Comparison of ENCODE assay signal across 9 cellular contexts in genomic region chr12:6767592-6768384, GRCh38. TPM values are rescaled to one million over a fixed set of nuclear protein-coding genes. Genes with fewer than 3 reads are reported as not detected.
DNase-seq lines count a peak whose midpoint lies in the region; ATAC-seq and TF ChIP-seq lines count a peak whose summit lies in the region.
"Had no signal": no experiment of that assay in that cellular context is flagged by ENCODE, and none has a peak within 500 bp of the region (broad histone marks: within the 10 kb centered on the region; RNA-seq: fewer than 3 reads in every experiment).

No MANE protein-coding gene starts in this region.

- CTCF ChIA-PET in AG04449 (lab: Yijun Ruan, JAX) = interaction anchor here (0.7 to 8.7 kb wide), 15 partner anchors 8 to 157 kb away, joined by 3 to 222 read pairs (median 6); partner anchors contain the start of gene MLF2

- H3K4me3 ChIP-seq in AG04449 (ENCODE audit: low read depth, low read length) (peak overlapping the region; percentile 93), astrocyte of the spinal cord (ENCODE audit: low read depth, low read length) (peak overlapping the region; percentile 93)

- DNase-seq in AG04449 (ENCODE audit: low read depth, low spot score) (no peak), HT-29 (ENCODE audit: low spot score) (peak; percentile 32), astrocyte of the spinal cord (ENCODE audit: low read depth, low spot score) (no peak), left kidney (ENCODE audit: low read depth, low spot score) (peak; percentile 68), superior temporal gyrus (ENCODE audit: extremely low spot score) (peak; percentile 50), iPS-NIHi7 (ENCODE audit: extremely low spot score) (no peak), cortex of kidney (lab: John Stamatoyannopoulos, UW) (no peak)

- no peak for ATAC-seq in GM18519 (IDR thresholded peaks at IDR 0.05; ENCODE audit: low FRiP score, unreplicated experiment)

- in situ Hi-C loops in astrocyte of the spinal cord (cut with HindIII; ENCODE audit: low sequenced_read_pairs) = no loop called here

- POLR2A ChIA-PET in AG04449 (lab: Yijun Ruan, JAX) = interaction anchor here (0.6 to 3.2 kb wide), 8 partner anchors 10 to 158 kb away, joined by 3 to 78 read pairs (median 10); partner anchors contain the start of genes GPR162 and MLF2

- no peak for TF ChIP-seq CTCF in AG04449 (IDR thresholded peaks at IDR 0.05; ENCODE audit: insufficient read depth, low read length, missing control alignments)
- no peak for TF ChIP-seq CTCF in astrocyte of the spinal cord (IDR thresholded peaks at IDR 0.05; ENCODE audit: low read depth, low read length)

RNA-seq across cellular contexts. Expression of gene PTMS, which starts 1.6 kb away (rescaled TPM):
- 87.6 and 105 TPM in 2 replicates for total RNA-seq in HT-29 (2014; rRNA removed; shearing (Covaris generic))

RNA-seq across cellular contexts. Expression of gene LAG3, which starts 4.5 kb away (rescaled TPM):
- total RNA-seq in HT-29 (2014; rRNA removed; shearing (Covaris generic)) = 0.05 and 0.56 TPM in 2 replicates
- total RNA-seq: glomerular endothelial cell had no signal

RNA-seq across cellular contexts. Expression of gene MLF2, which starts 14.8 kb away (rescaled TPM):
- total RNA-seq in HT-29 (2014; rRNA removed; shearing (Covaris generic)) = 383 and 384 TPM in 2 replicates

RNA-seq across cellular contexts. Expression of gene CD4, which starts 21.5 kb away (rescaled TPM):
- total RNA-seq in HT-29 (2014; rRNA removed; shearing (Covaris generic)) = 0.25 and 0.47 TPM in 2 replicates
- total RNA-seq: glomerular endothelial cell had no signal

RNA-seq across cellular contexts. Expression of gene COPS7A, which starts 43.9 kb away (rescaled TPM):
- 103 and 108 TPM in 2 replicates for total RNA-seq in HT-29 (2014; rRNA removed; shearing (Covaris generic))

Comparison
In these comparisons a context has a peak if more than half of its experiments do, and no peak if none do; other contexts are left out.
1. DNase-seq: peak in HT-29 (single experiment), left kidney (single experiment) and superior temporal gyrus (single experiment); none in AG04449 (single experiment), astrocyte of the spinal cord (single experiment), iPS-NIHi7 (single experiment) and cortex of kidney (single experiment).